In the genomic region with DNA sequence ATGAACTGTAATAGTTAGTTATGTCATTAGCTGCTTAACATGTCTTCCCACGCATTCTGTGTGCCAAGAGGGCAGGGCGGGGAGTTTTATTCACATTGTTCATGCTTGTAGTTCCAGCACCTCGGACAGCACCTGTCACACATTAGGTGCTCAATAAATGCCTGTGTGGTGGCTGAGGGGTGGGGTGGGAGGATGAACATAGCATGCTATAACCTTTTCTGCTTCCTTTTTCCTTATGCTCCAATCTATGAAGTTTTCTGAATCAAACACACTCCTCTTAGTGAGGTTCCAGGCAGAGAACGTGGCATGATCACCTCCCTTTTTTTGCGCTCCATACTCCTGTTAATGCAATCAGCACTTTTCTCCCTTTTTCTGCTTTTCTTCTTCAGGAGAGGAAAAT, we compare ENCODE assay signal across 16 cellular contexts. TPM values are rescaled to one million over a fixed set of nuclear protein-coding genes. Genes with fewer than 3 reads are reported as not detected.
DNase-seq lines count a peak whose midpoint lies in the region; ATAC-seq and TF ChIP-seq lines count a peak whose summit lies in the region.
"Had no signal": no experiment of that assay in that cellular context is flagged by ENCODE, and none has a peak within 500 bp of the region (broad histone marks: within the 10 kb centered on the region; RNA-seq: fewer than 3 reads in every experiment).

No MANE protein-coding gene starts in this region.

- no peak for TF ChIP-seq RAD21 in SK-N-SH (IDR thresholded peaks at IDR 0.05; ENCODE audit: low read length)

- H3K4me1 ChIP-seq in GM23338 (ENCODE audit: insufficient read depth) = peaks cover 4% of the 10 kb centered on the region; the same call in 1 of the 2 replicates
- H3K4me1 ChIP-seq in SK-N-SH (ENCODE audit: control insufficient read depth in 1 of 2, insufficient read depth in 2 of 2, low read depth in 1 of 2, low read length in 1 of 2) = no peaks in the 10 kb centered on the region; a peak in 1 of 4 replicates
- no peaks in the 10 kb centered on the region for H3K4me1 ChIP-seq in spleen
- H3K4me1 ChIP-seq in left ventricle myocardium inferior = no peaks in the 10 kb centered on the region

- H3K9ac ChIP-seq in SK-N-SH = no peak overlapping the region
- H3K9ac ChIP-seq: KMS-11 had no signal

- TF ChIP-seq CTCF in GM23338 (conservative IDR thresholded peaks at IDR 0.05; ENCODE audit: low read depth in 2 of 2) (no peak), SK-N-SH (IDR thresholded peaks at IDR 0.05) (no peak), epithelial cell of esophagus (IDR thresholded peaks at IDR 0.05; ENCODE audit: insufficient read depth, low read depth, low read length, missing control alignments) (no peak), spleen (IDR thresholded peaks at IDR 0.05 in 8 of 11, conservative IDR thresholded peaks at IDR 0.05 in 3 of 11) (no peak), left ventricle myocardium inferior (IDR thresholded peaks at IDR 0.05; ENCODE audit: borderline replicate concordance) (no peak)

- no peak for ATAC-seq in GM23338

- H3F3A ChIP-seq in GM23338 (replicated peaks; ENCODE audit: low read depth) (no peaks in the 10 kb centered on the region), SK-N-SH (replicated peaks; ENCODE audit: insufficient read depth) (no peaks in the 10 kb centered on the region)

- H3K4me3 ChIP-seq in GM23338 (no peak overlapping the region), SK-N-SH (ENCODE audit: low read depth in 2 of 2, low read length in 1 of 2) (no peak overlapping the region), epithelial cell of esophagus (ENCODE audit: low read length) (no peak overlapping the region), spleen (no peak overlapping the region), left ventricle myocardium inferior (no peak overlapping the region)

- POLR2A ChIA-PET in SK-N-SH (lab: Yijun Ruan, JAX) = interaction anchor here (0.6 kb wide), 1 partner anchor 228 kb away, joined by 3 read pairs; no protein-coding TSS in a partner anchor

- H3K27ac ChIP-seq in GM23338 (ENCODE audit: low read depth) (no peak overlapping the region), SK-N-SH (ENCODE audit: low read depth in 2 of 2, low read length in 1 of 2) (no peak overlapping the region), spleen (no peak overlapping the region), left ventricle myocardium inferior (replicated peaks) (no peak overlapping the region)
- H3K27ac ChIP-seq: KMS-11 had no signal

- H3K9me2 ChIP-seq in GM23338 (ENCODE audit: insufficient read depth) (no peaks in the 10 kb centered on the region), SK-N-SH (no peaks in the 10 kb centered on the region)

- no peaks in the 10 kb centered on the region for H3K36me3 Mint-ChIP-seq in GM23338 (ENCODE audit: low read depth)

- H3K27me3 Mint-ChIP-seq in GM23338 (ENCODE audit: insufficient read depth, low read depth, poor library complexity) = peaks cover 11% of the 10 kb centered on the region

- 67% methylated on average over 5 of the region's 5 CpGs for WGBS in SK-N-SH (ENCODE audit: low lambda C conversion rate)
- WGBS in spleen, 5 donors = 72 to 87% (median 81%) methylated on average over 5 of the region's 5 CpGs

- no peak for TF ChIP-seq POLR2A in spleen (IDR thresholded peaks at IDR 0.05)

- H3K36me3 ChIP-seq in GM23338 (ENCODE audit: insufficient read depth) (no peaks in the 10 kb centered on the region), SK-N-SH (replicated peaks in 1 of 2; ENCODE audit: control insufficient read depth in 1 of 2, insufficient read depth in 2 of 2, low read length in 1 of 2) (no peaks in the 10 kb centered on the region), spleen (no peaks in the 10 kb centered on the region), left ventricle myocardium inferior (no peaks in the 10 kb centered on the region)

- no peaks in the 10 kb centered on the region for H3K79me2 ChIP-seq in GM23338 (replicated peaks; ENCODE audit: insufficient read depth)
- H3K79me2 ChIP-seq in SK-N-SH (ENCODE audit: insufficient read depth) = no peaks in the 10 kb centered on the region

- no peak overlapping the region for H3K4me3 Mint-ChIP-seq in GM23338
- H3K4me3 Mint-ChIP-seq: H9 had no signal

- H4K20me1 ChIP-seq in GM23338 (replicated peaks; ENCODE audit: insufficient read depth) = no peaks in the 10 kb centered on the region; the same call in 1 of the 2 replicates
- H4K20me1 ChIP-seq in SK-N-SH (ENCODE audit: insufficient read depth) = no peaks in the 10 kb centered on the region

- H3K4me2 ChIP-seq in GM23338 (no peak overlapping the region), SK-N-SH (no peak overlapping the region)
- H3K4me2 ChIP-seq: KMS-11 had no signal

- no peak overlapping the region for H2AFZ ChIP-seq in GM23338
- no peak overlapping the region for H2AFZ ChIP-seq in SK-N-SH (ENCODE audit: low read depth)

- H3K9me3 ChIP-seq in SK-N-SH (no peaks in the 10 kb centered on the region), spleen (no peaks in the 10 kb centered on the region), left ventricle myocardium inferior (replicated peaks) (no peaks in the 10 kb centered on the region)

- peaks cover 7% of the 10 kb centered on the region; the same call in 2 of the 3 replicates for H3K4me1 Mint-ChIP-seq in GM23338

- CTCF ChIA-PET in SK-N-SH (lab: Yijun Ruan, JAX) = interaction anchor here (1.5 kb wide), 1 partner anchor 15 kb away, joined by 3 read pairs; a partner anchor contains a TSS

- H3K9me3 Mint-ChIP-seq in GM23338 = no peaks in the 10 kb centered on the region; the same call in 2 of the 3 replicates

- TF ChIP-seq EP300 in SK-N-SH (IDR thresholded peaks at IDR 0.05; ENCODE audit: borderline replicate concordance in 1 of 2, low read depth in 1 of 2, low read length in 1 of 2) = no peak

- H3K27me3 ChIP-seq in GM23338 (ENCODE audit: insufficient read depth) (no peaks in the 10 kb centered on the region), SK-N-SH (ENCODE audit: insufficient read depth) (no peaks in the 10 kb centered on the region), spleen (replicated peaks in 1 of 7) (peaks cover 0 to 92% (median 13%) of the 10 kb centered on the region in 7 donors), left ventricle myocardium inferior (ENCODE audit: low read depth) (peaks cover 99% of the 10 kb centered on the region)

- intact Hi-C loops in spleen (cut with DNase I; ENCODE audit: low total_unique reads) (no loop called here), left ventricle myocardium inferior (cut with micrococcal nuclease) (no loop called here)

- DNase-seq in GM23338 (ENCODE audit: low spot score) = peak; percentile 55
- DNase-seq in SK-N-SH = no peak
- peak; percentile 30 for DNase-seq in epithelial cell of esophagus (ENCODE audit: low read depth)
- peak; percentile 6 for DNase-seq in spleen
- no peak for DNase-seq in occipital lobe (lab: John Stamatoyannopoulos, UW)
- no peak for DNase-seq in left ventricle myocardium inferior
- DNase-seq in NCI-H345 (lab: John Stamatoyannopoulos, UW) = no peak
- DNase-seq: DMS 273 treated with DMSO at 0.1 percent for 48 hours, EL, H9, MM.1S, NCI-H1105, NCI-H187, NCI-H82, SIG-M5 had no signal

- H3K27ac Mint-ChIP-seq in GM23338 = no peak overlapping the region
- H3K27ac Mint-ChIP-seq: H9 had no signal

TF ChIP-seq in GM23338, 12 proteins besides CTCF, POLR2A, EP300 and RAD21 (continues in another document):
- TF ChIP-seq POLR2AphosphoS5 (IDR thresholded peaks at IDR 0.05; ENCODE audit: low read depth) = no peak

TF ChIP-seq in SK-N-SH, 30 proteins besides CTCF, POLR2A, EP300 and RAD21:
- TF ChIP-seq, protein P1, sequence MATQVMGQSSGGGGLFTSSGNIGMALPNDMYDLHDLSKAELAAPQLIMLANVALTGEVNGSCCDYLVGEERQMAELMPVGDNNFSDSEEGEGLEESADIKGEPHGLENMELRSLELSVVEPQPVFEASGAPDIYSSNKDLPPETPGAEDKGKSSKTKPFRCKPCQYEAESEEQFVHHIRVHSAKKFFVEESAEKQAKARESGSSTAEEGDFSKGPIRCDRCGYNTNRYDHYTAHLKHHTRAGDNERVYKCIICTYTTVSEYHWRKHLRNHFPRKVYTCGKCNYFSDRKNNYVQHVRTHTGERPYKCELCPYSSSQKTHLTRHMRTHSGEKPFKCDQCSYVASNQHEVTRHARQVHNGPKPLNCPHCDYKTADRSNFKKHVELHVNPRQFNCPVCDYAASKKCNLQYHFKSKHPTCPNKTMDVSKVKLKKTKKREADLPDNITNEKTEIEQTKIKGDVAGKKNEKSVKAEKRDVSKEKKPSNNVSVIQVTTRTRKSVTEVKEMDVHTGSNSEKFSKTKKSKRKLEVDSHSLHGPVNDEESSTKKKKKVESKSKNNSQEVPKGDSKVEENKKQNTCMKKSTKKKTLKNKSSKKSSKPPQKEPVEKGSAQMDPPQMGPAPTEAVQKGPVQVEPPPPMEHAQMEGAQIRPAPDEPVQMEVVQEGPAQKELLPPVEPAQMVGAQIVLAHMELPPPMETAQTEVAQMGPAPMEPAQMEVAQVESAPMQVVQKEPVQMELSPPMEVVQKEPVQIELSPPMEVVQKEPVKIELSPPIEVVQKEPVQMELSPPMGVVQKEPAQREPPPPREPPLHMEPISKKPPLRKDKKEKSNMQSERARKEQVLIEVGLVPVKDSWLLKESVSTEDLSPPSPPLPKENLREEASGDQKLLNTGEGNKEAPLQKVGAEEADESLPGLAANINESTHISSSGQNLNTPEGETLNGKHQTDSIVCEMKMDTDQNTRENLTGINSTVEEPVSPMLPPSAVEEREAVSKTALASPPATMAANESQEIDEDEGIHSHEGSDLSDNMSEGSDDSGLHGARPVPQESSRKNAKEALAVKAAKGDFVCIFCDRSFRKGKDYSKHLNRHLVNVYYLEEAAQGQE (IDR thresholded peaks at IDR 0.05; ENCODE audit: low read depth, low read length) = peak; percentile 90
- no peak for TF ChIP-seq POLR2AphosphoS5 (IDR thresholded peaks at IDR 0.05; ENCODE audit: low read depth, low read length)

RNA-seq across cellular contexts. Expression of a gene that starts 15.8 kb away (rescaled TPM):
- 225 and 290 TPM in 2 replicates for total RNA-seq in GM23338 (2014; rRNA removed; shearing (Covaris generic))
- polyA plus RNA-seq in GM23338 (2016; fragmentation: Nextera tagmentation; extraction: Ambion mirVana) (20.6 and 20.7 TPM in 2 replicates), SK-N-SH (2012; rRNA removed) (57.1 and 91.0 TPM in 2 replicates), spleen (1 to 10 TPM; 1.2 to 4.8 (median 1.9) TPM)
- polyA plus RNA-seq in SK-N-SH (2012; cell fraction: cytosol; rRNA removed) = 27.1 and 43.7 TPM in 2 replicates
- polyA plus RNA-seq in SK-N-SH (2012; cell fraction: nucleus; rRNA removed) = 144 and 167 TPM in 2 replicates
- total RNA-seq in spleen (10 to 100 TPM; 33.4 to 77.9 (median 47.1) TPM), occipital lobe (188 TPM), left ventricle myocardium inferior (40.0 TPM)

Comparison
In these comparisons a context has a peak if more than half of its experiments do, and no peak if none do; other contexts are left out.
1. DNase-seq: peak in GM23338 (single experiment), epithelial cell of esophagus (single experiment) and spleen (single experiment); none in SK-N-SH (single experiment), occipital lobe (single experiment), left ventricle myocardium inferior (single experiment) and NCI-H345 (single experiment).